8 cellular contexts compared by ENCODE assay signal in genomic region chr19:13117176-13117771, GRCh38. TPM values are rescaled to one million over a fixed set of nuclear protein-coding genes. Genes with fewer than 3 reads are reported as not detected.
DNase-seq lines count a peak whose midpoint lies in the region; ATAC-seq and TF ChIP-seq lines count a peak whose summit lies in the region.

No MANE protein-coding gene starts in this region.

- intact Hi-C loops in Right ventricle myocardium inferior (cut with DNase I) = loop anchor here (2.0 kb wide), 2 partner anchors 14 to 34 kb away; partner anchors contain the start of genes IER2, LYL1 and STX10

- H3K36me3 ChIP-seq in cardiac muscle cell (peaks cover 5% of the 10 kb centered on the region), iPS-15b (ENCODE audit: control insufficient read depth, insufficient read depth, low read length) (peaks cover 23% of the 10 kb centered on the region)

- H3K36me3 Mint-ChIP-seq in activated T-helper 17 cell treated with anti-CD3 and anti-CD28 coated beads, Interleukin-2, amount 50 U/mL, for 72 hours (ENCODE audit: low read depth) = peaks cover 78% of the 10 kb centered on the region
- H3K36me3 Mint-ChIP-seq in stimulated activated naive CD8-positive, alpha-beta T cell treated with anti-CD3 and anti-CD28 coated beads, Interleukin-15, Interleukin-2, amounts not matched to agents 100 ng/mL and 50 ng/mL, for 24 hours (ENCODE audit: low read depth) = peaks cover 31% of the 10 kb centered on the region

- H3K4me1 ChIP-seq in cardiac muscle cell (ENCODE audit: low read depth) (peaks cover 11% of the 10 kb centered on the region), iPS-15b (ENCODE audit: control insufficient read depth, insufficient read depth, low read length) (peaks cover 28% of the 10 kb centered on the region)

- DNase-seq in cardiac muscle cell (ENCODE audit: low read depth in 1 of 2, low spot score in 1 of 2) (no peak), Right ventricle myocardium inferior (ENCODE audit: missing footprints) (no peak), HuH-7 (ENCODE audit: low spot score) (no peak), islet precursor cell (no peak)

- H3K4me3 ChIP-seq in cardiac muscle cell (peak overlapping the region; percentile 85), iPS-15b (ENCODE audit: low read depth, low read length) (peak overlapping the region; percentile 83)

- peak overlapping the region; percentile 86 for H3K4me3 Mint-ChIP-seq in activated T-helper 17 cell treated with anti-CD3 and anti-CD28 coated beads, Interleukin-2, amount 50 U/mL, for 72 hours
- peak overlapping the region; percentile 98 for H3K4me3 Mint-ChIP-seq in stimulated activated naive CD8-positive, alpha-beta T cell treated with anti-CD3 and anti-CD28 coated beads, Interleukin-15, Interleukin-2, amounts not matched to agents 100 ng/mL and 50 ng/mL, for 24 hours

- H3K4me1 Mint-ChIP-seq in activated T-helper 17 cell treated with anti-CD3 and anti-CD28 coated beads, Interleukin-2, amount 50 U/mL, for 72 hours = peaks cover 23% of the 10 kb centered on the region
- H3K4me1 Mint-ChIP-seq in stimulated activated naive CD8-positive, alpha-beta T cell treated with anti-CD3 and anti-CD28 coated beads, Interleukin-15, Interleukin-2, amounts not matched to agents 100 ng/mL and 50 ng/mL, for 24 hours (ENCODE audit: low read depth) = peaks cover 67% of the 10 kb centered on the region

- H3K9me3 ChIP-seq in cardiac muscle cell (ENCODE audit: low read depth) (no peaks in the 10 kb centered on the region), iPS-15b (ENCODE audit: control insufficient read depth, insufficient read depth, low read length) (no peaks in the 10 kb centered on the region)

- peak overlapping the region; percentile 11 for H3K27ac ChIP-seq in cardiac muscle cell

- peak overlapping the region; percentile 85 for H3K27ac Mint-ChIP-seq in activated T-helper 17 cell treated with anti-CD3 and anti-CD28 coated beads, Interleukin-2, amount 50 U/mL, for 72 hours
- H3K27ac Mint-ChIP-seq in stimulated activated naive CD8-positive, alpha-beta T cell treated with anti-CD3 and anti-CD28 coated beads, Interleukin-15, Interleukin-2, amounts not matched to agents 100 ng/mL and 50 ng/mL, for 24 hours = peak overlapping the region; percentile 93

- H3K27me3 Mint-ChIP-seq in activated T-helper 17 cell treated with anti-CD3 and anti-CD28 coated beads, Interleukin-2, amount 50 U/mL, for 72 hours = no peaks in the 10 kb centered on the region
- no peaks in the 10 kb centered on the region for H3K27me3 Mint-ChIP-seq in stimulated activated naive CD8-positive, alpha-beta T cell treated with anti-CD3 and anti-CD28 coated beads, Interleukin-15, Interleukin-2, amounts not matched to agents 100 ng/mL and 50 ng/mL, for 24 hours

- no peaks in the 10 kb centered on the region for H3K27me3 ChIP-seq in cardiac muscle cell
- H3K27me3 ChIP-seq in iPS-15b (ENCODE audit: control insufficient read depth, insufficient read depth, low read length) = no peaks in the 10 kb centered on the region

- H3K9me3 Mint-ChIP-seq in activated T-helper 17 cell treated with anti-CD3 and anti-CD28 coated beads, Interleukin-2, amount 50 U/mL, for 72 hours = no peaks in the 10 kb centered on the region
- no peaks in the 10 kb centered on the region for H3K9me3 Mint-ChIP-seq in stimulated activated naive CD8-positive, alpha-beta T cell treated with anti-CD3 and anti-CD28 coated beads, Interleukin-15, Interleukin-2, amounts not matched to agents 100 ng/mL and 50 ng/mL, for 24 hours

- TF ChIP-seq CTCF in cardiac muscle cell (IDR thresholded peaks at IDR 0.05; ENCODE audit: low read depth, low read length) = no peak

- peak overlapping the region; percentile 89 for H3K9ac ChIP-seq in iPS-15b (ENCODE audit: low read depth, low read length)

- ATAC-seq in Right ventricle myocardium inferior (no peak), HG02938 (IDR thresholded peaks at IDR 0.05; ENCODE audit: unreplicated experiment) (no peak)
- no peak for ATAC-seq in activated T-helper 17 cell treated with anti-CD3 and anti-CD28 coated beads, Interleukin-2, amount 50 U/mL, for 72 hours (replicated peaks)

RNA-seq across cellular contexts. Expression of gene TRMT1, which starts 0.7 kb away (rescaled TPM):
- total RNA-seq in cardiac muscle cell (45.9 and 48.5 TPM in 2 replicates), Right ventricle myocardium inferior (21.1 TPM)
- 37.7 and 56.0 TPM in 2 replicates for polyA plus RNA-seq in cardiac muscle cell
- 10 to 100 TPM; 66.4 to 83.2 TPM for total RNA-seq in activated T-helper 17 cell treated with anti-CD3 and anti-CD28 coated beads, Interleukin-2, amount 50 U/mL, for 72 hours

RNA-seq across cellular contexts. Expression of gene NACC1, which starts 0.8 kb away (rescaled TPM):
- 75.1 and 93.7 TPM in 2 replicates for total RNA-seq in cardiac muscle cell
- polyA plus RNA-seq in cardiac muscle cell = 9.8 and 13.3 TPM in 2 replicates
- total RNA-seq in Right ventricle myocardium inferior = 54.0 TPM
- 10 to 100 TPM; 70.8 to 80.6 TPM for total RNA-seq in activated T-helper 17 cell treated with anti-CD3 and anti-CD28 coated beads, Interleukin-2, amount 50 U/mL, for 72 hours

RNA-seq across cellular contexts. Expression of gene LYL1, which starts 14.6 kb away (rescaled TPM):
- total RNA-seq in cardiac muscle cell = 5.6 and 6.3 TPM in 2 replicates
- polyA plus RNA-seq in cardiac muscle cell = 4.3 and 4.6 TPM in 2 replicates
- 9.4 TPM for total RNA-seq in Right ventricle myocardium inferior
- total RNA-seq in activated T-helper 17 cell treated with anti-CD3 and anti-CD28 coated beads, Interleukin-2, amount 50 U/mL, for 72 hours = 1 to 10 TPM; 1.1 to 1.6 TPM

RNA-seq across cellular contexts. Expression of gene STX10, which starts 32.9 kb away (rescaled TPM):
- 95.5 and 110 TPM in 2 replicates for total RNA-seq in cardiac muscle cell
- 65.2 and 71.1 TPM in 2 replicates for polyA plus RNA-seq in cardiac muscle cell
- 34.5 TPM for total RNA-seq in Right ventricle myocardium inferior
- total RNA-seq in activated T-helper 17 cell treated with anti-CD3 and anti-CD28 coated beads, Interleukin-2, amount 50 U/mL, for 72 hours = 10 to 100 TPM; 76.4 to 91.3 TPM

RNA-seq across cellular contexts. Expression of gene IER2, which starts 32.9 kb away (rescaled TPM):
- 60.3 and 110 TPM in 2 replicates for total RNA-seq in cardiac muscle cell
- 77.6 and 88.9 TPM in 2 replicates for polyA plus RNA-seq in cardiac muscle cell
- total RNA-seq in Right ventricle myocardium inferior = 18.8 TPM
- 100 to 1,000 TPM in 1 of 2 donors, 10 to 100 TPM in 1; 85.9 to 140 TPM for total RNA-seq in activated T-helper 17 cell treated with anti-CD3 and anti-CD28 coated beads, Interleukin-2, amount 50 U/mL, for 72 hours
